ENCODE assay signal across 8 cellular contexts in genomic region chr12:75977590-75977951, GRCh38. TPM values are rescaled to one million over a fixed set of nuclear protein-coding genes. Genes with fewer than 3 reads are reported as not detected.
DNase-seq lines count a peak whose midpoint lies in the region; ATAC-seq and TF ChIP-seq lines count a peak whose summit lies in the region.

No MANE protein-coding gene starts in this region.

- H3K4me3 ChIP-seq in mammary epithelial cell (replicated peaks in 1 of 3; ENCODE audit: insufficient read depth in 1 of 3, low read depth in 2 of 3, low read length in 3 of 3) = no peak overlapping the region
- H3K4me3 ChIP-seq in foreskin fibroblast (ENCODE audit: low read depth in 1 of 2, low read length in 2 of 2) = no peak overlapping the region

- peak; percentile 4 for ATAC-seq in GM19023 (IDR thresholded peaks at IDR 0.05; ENCODE audit: unreplicated experiment)
- peak; percentile 4 for ATAC-seq in HG03135 (IDR thresholded peaks at IDR 0.05; ENCODE audit: unreplicated experiment)
- no peak for ATAC-seq in GM18520 (IDR thresholded peaks at IDR 0.05; ENCODE audit: unreplicated experiment)

- no peaks in the 10 kb centered on the region for H3K27me3 Mint-ChIP-seq in progenitor cell of endocrine pancreas

- no peak overlapping the region for H2AFZ ChIP-seq in mammary epithelial cell (ENCODE audit: low read depth, low read length)

- no peaks in the 10 kb centered on the region for H3K36me3 Mint-ChIP-seq in progenitor cell of endocrine pancreas (ENCODE audit: insufficient read depth)

- peak overlapping the region; percentile 50 for H3K4me2 ChIP-seq in mammary epithelial cell (ENCODE audit: insufficient read depth, low read depth, low read length)

- TSS peak; percentile 2 for BruUV-seq in mammary epithelial cell (replicated peaks; lab: Mats Ljungman, UMichigan)

- in situ Hi-C loops in mammary epithelial cell (cut with MboI; ENCODE audit: low sequenced_read_pairs in 2 of 2) = no loop called here

- H3K36me3 ChIP-seq in mammary epithelial cell (ENCODE audit: insufficient read depth, low read length) = no peaks in the 10 kb centered on the region

- DNase-seq in mammary epithelial cell (no peak), progenitor cell of endocrine pancreas (ENCODE audit: low spot score, unreplicated experiment) (no peak), cerebellar nuclear complex (lab: John Stamatoyannopoulos, UW) (no peak), NCI-H82 (lab: John Stamatoyannopoulos, UW) (no peak), foreskin fibroblast (no peak)

- CTCF ChIA-PET in mammary epithelial cell (lab: Charles Lee; ENCODE audit: low non-redundant PET) = no interaction called here

- no peaks in the 10 kb centered on the region for H4K20me1 ChIP-seq in mammary epithelial cell (ENCODE audit: insufficient read depth, low read length)

- no peaks in the 10 kb centered on the region for H3K9me3 ChIP-seq in mammary epithelial cell (replicated peaks; ENCODE audit: insufficient read depth, low read length)

- intact Hi-C loops in mammary epithelial cell (cut with micrococcal nuclease) = loop anchor here (1.0 kb wide), 1 partner anchor 114 kb away; no protein-coding TSS in a partner anchor

- no peaks in the 10 kb centered on the region for H3K9me3 Mint-ChIP-seq in progenitor cell of endocrine pancreas (ENCODE audit: low read depth)

- H3K27me3 ChIP-seq in mammary epithelial cell (ENCODE audit: insufficient read depth, low read length) = no peaks in the 10 kb centered on the region

- peaks cover 35% of the 10 kb centered on the region for H3K4me1 ChIP-seq in mammary epithelial cell (ENCODE audit: insufficient read depth, low read length)

- no peak overlapping the region for H3K9ac ChIP-seq in mammary epithelial cell (ENCODE audit: insufficient read depth, low read length)

- peak overlapping the region; percentile 96 for H3K27ac ChIP-seq in mammary epithelial cell (ENCODE audit: insufficient read depth, low read depth, low read length)

- peaks cover 23% of the 10 kb centered on the region for H3K4me1 Mint-ChIP-seq in progenitor cell of endocrine pancreas (ENCODE audit: low read depth)

- no peaks in the 10 kb centered on the region for H3K79me2 ChIP-seq in mammary epithelial cell (ENCODE audit: insufficient read depth, low read length)

- H3K27ac Mint-ChIP-seq in progenitor cell of endocrine pancreas = peak overlapping the region; percentile 38

- dilution Hi-C loops in mammary epithelial cell (cut with HindIII; ENCODE audit: low sequenced_read_pairs) = no loop called here

- no peak overlapping the region for H3K4me3 Mint-ChIP-seq in progenitor cell of endocrine pancreas (ENCODE audit: low read depth)

- 25% methylated on average over 4 of the region's 5 CpGs for WGBS in mammary epithelial cell (ENCODE audit: low coverage, missing lambda C conversion rate)

- TF ChIP-seq CTCF in mammary epithelial cell (conservative IDR thresholded peaks at IDR 0.05 in 1 of 2, IDR thresholded peaks at IDR 0.05 in 1 of 2; ENCODE audit: extremely low read depth in 1 of 2, insufficient read depth in 1 of 2, low read depth in 1 of 2, low read length in 2 of 2) = no peak
- TF ChIP-seq CTCF in progenitor cell of endocrine pancreas (IDR thresholded peaks at IDR 0.05; ENCODE audit: unreplicated experiment) = no peak
- no peak for TF ChIP-seq CTCF in foreskin fibroblast (IDR thresholded peaks at IDR 0.05; ENCODE audit: low read depth, low read length)

RNA-seq across cellular contexts. Expression of gene PHLDA1, which starts 54.0 kb away (rescaled TPM):
- 100 to 1,000 TPM; 161 to 545 TPM for total RNA-seq in mammary epithelial cell
- 120 TPM for polyA plus RNA-seq in mammary epithelial cell
- polyA minus RNA-seq in mammary epithelial cell = 135 TPM
- 45.4 and 47.4 TPM in 2 replicates for total RNA-seq in progenitor cell of endocrine pancreas
